Comparison of ENCODE assay signal across 13 cellular contexts in genomic region chr18:29248856-29249255, GRCh38.
"Had no signal": no experiment of that assay in that cellular context is flagged by ENCODE, and none has a peak within 500 bp of the region (broad histone marks: within the 10 kb centered on the region; RNA-seq: fewer than 3 reads in every experiment).

No MANE protein-coding gene starts in this region.

- H3K4me3 ChIP-seq: colonic mucosa, left lung, upper lobe of right lung had no signal

- H3K36me3 ChIP-seq: colonic mucosa, left lung, upper lobe of right lung had no signal

- ATAC-seq: activated CD8-positive, alpha-beta T cell treated with anti-CD3 and anti-CD28 coated beads for 36 hours; activated naive CD8-positive, alpha-beta T cell treated with anti-CD3 and anti-CD28 coated beads, Interleukin-2, amount 50 U/mL, for 24 hours; left lung; natural killer cell; upper lobe of right lung had no signal

- H3K4me1 ChIP-seq: colonic mucosa, left lung, upper lobe of right lung had no signal

- H3K9me3 ChIP-seq: colonic mucosa, left lung, upper lobe of right lung had no signal

- DNase-seq: activated CD4-positive, alpha-beta T cell treated with anti-CD3 and anti-CD28 coated beads for 4 hours; activated CD8-positive, alpha-beta memory T cell treated with anti-CD3 and anti-CD28 coated beads, Interleukin-2, amount 50 U/mL, for 48 hours; activated CD8-positive, alpha-beta T cell treated with anti-CD3 and anti-CD28 coated beads for 36 hours; activated naive CD4-positive, alpha-beta T cell; activated naive CD8-positive, alpha-beta T cell treated with anti-CD3 and anti-CD28 coated beads, Interleukin-2, amount 50 U/mL, for 24 hours; colonic mucosa; effector CD4-positive, alpha-beta T cell; foreskin melanocyte; left lung; natural killer cell; stimulated activated CD4-positive, alpha-beta T cell treated with anti-CD3 and anti-CD28 coated beads, Interleukin-2, amount 100 ng/mL, for 48 hours; stimulated activated naive CD4-positive, alpha-beta T cell treated with Interleukin-2 at 50 U/mL for 16 hours; upper lobe of right lung had no signal

- H3K27me3 ChIP-seq: colonic mucosa, left lung, upper lobe of right lung had no signal
